In the genomic region with DNA sequence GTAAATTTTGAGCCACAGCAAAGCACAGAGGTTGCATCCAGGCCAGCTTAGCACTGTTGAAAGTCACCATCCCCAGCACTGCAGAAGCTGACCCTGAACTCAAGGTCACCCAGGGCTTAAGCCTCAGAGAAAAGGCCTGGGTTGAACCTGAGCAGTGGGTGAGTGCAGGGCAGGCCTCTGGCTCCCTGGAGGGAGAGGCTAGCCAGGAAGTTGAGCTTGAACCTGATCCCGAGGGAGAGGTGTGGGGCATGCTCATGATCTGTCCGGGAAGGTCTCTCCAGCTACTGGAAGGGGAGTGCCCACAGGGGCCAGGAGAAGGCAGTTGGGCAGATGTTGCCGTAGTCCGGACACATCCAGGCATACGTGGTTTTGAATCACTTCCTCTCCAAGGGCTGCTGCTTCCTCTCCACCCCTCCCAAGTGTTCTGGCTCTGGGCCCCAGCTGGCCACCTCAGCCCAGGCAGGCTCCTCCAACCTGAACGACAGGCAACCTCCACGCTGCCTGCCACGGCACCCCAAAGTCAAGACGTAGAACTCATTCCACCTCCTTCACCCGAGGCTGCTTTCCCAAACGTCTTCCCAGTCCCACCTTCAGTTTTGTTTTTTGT, we compare ENCODE assay signal across 8 cellular contexts. TPM values are rescaled to one million over a fixed set of nuclear protein-coding genes. Genes with fewer than 3 reads are reported as not detected.
DNase-seq lines count a peak whose midpoint lies in the region; TF ChIP-seq lines count a peak whose summit lies in the region.
"Had no signal": no experiment of that assay in that cellular context is flagged by ENCODE, and none has a peak within 500 bp of the region (broad histone marks: within the 10 kb centered on the region; RNA-seq: fewer than 3 reads in every experiment).

No MANE protein-coding gene starts in this region.

- CTCF ChIA-PET in HEK293 (lab: Yijun Ruan, JAX) = interaction anchor here (0.7 kb wide), 1 partner anchor 86 kb away, joined by 3 read pairs; no protein-coding TSS in a partner anchor

- no peak overlapping the region for H3K27ac ChIP-seq in HEK293 (ENCODE audit: extremely low read depth, low read depth, low read length)
- H3K27ac ChIP-seq in spleen = peak overlapping the region in 7 of 8 donors; percentile 39 to 79 (median 68)

- POLR2A ChIA-PET in HEK293 (lab: Yijun Ruan, JAX) = no interaction called here

- H3K4me1 ChIP-seq in HEK293 (ENCODE audit: control insufficient read depth, insufficient read depth, low read length) (no peaks in the 10 kb centered on the region), spleen (peaks cover 14 to 48% (median 25%) of the 10 kb centered on the region in 6 donors)

- TF ChIP-seq CTCF in HEK293 (tag by site-specific recombination; IDR thresholded peaks at IDR 0.05) (no peak), foreskin fibroblast (IDR thresholded peaks at IDR 0.05; ENCODE audit: low read depth, low read length) (no peak), spleen (IDR thresholded peaks at IDR 0.05 in 8 of 11, conservative IDR thresholded peaks at IDR 0.05 in 3 of 11) (no peak)

- DNase-seq in T1000 (lab: John Stamatoyannopoulos, UW) (peak; percentile 47), foreskin fibroblast (peak; percentile 90 to 94), spleen (peak; percentile 87), NCI-H345 treated with DMSO at 0.1 percent for 48 hours (lab: John Stamatoyannopoulos, UW; ENCODE audit: unreplicated experiment) (no peak), NCI-H526 (lab: John Stamatoyannopoulos, UW) (no peak)
- no peak for DNase-seq in activated CD4-positive, CD25-positive, alpha-beta regulatory T cell treated with anti-CD3 and anti-CD28 coated beads, Interleukin-2, amount 50 U/mL, for 72 hours

- H3K36me3 ChIP-seq in HEK293 (ENCODE audit: control insufficient read depth in 2 of 2, insufficient read depth in 1 of 2, low read length in 2 of 2) = peaks cover 6 to 77% of the 10 kb centered on the region in 2 experiments; a peak in 2 of 3 replicates
- H3K36me3 ChIP-seq in spleen = peaks cover 0 to 91% (median 38%) of the 10 kb centered on the region in 6 donors
- H3K36me3 ChIP-seq: ovary had no signal

- no peaks in the 10 kb centered on the region for H3K27me3 ChIP-seq in spleen (replicated peaks in 1 of 7)
- H3K27me3 ChIP-seq: ovary had no signal

- intact Hi-C loops in spleen (cut with DNase I; ENCODE audit: low total_unique reads) = no loop called here

- H3K4me3 ChIP-seq in HEK293 (ENCODE audit: low read depth, low read length) (no peak overlapping the region), foreskin fibroblast (ENCODE audit: low read depth in 1 of 2, low read length in 2 of 2) (no peak overlapping the region), spleen (peak overlapping the region in 1 of 8 donors; percentile 24)
- H3K4me3 ChIP-seq: ovary had no signal

- H3K9me3 ChIP-seq in HEK293 (ENCODE audit: control insufficient read depth, insufficient read depth, low read depth, low read length) = no peaks in the 10 kb centered on the region
- no peaks in the 10 kb centered on the region for H3K9me3 ChIP-seq in spleen
- H3K9me3 ChIP-seq: ovary had no signal

- 14 to 31% (median 17%) methylated on average over 8 to 11 of the region's 11 CpGs for WGBS in spleen, 5 donors

- no peak for TF ChIP-seq POLR2A in spleen (IDR thresholded peaks at IDR 0.05)

TF ChIP-seq in HEK293, 187 proteins besides CTCF, POLR2A, EP300 and RAD21:
- TF ChIP-seq ZNF600 (tag by site-specific recombination; IDR thresholded peaks at IDR 0.05) (peak; percentile 85), ZNF366 (tag by site-specific recombination; conservative IDR thresholded peaks at IDR 0.05) (no peak), SP3 (tag by site-specific recombination; IDR thresholded peaks at IDR 0.05) (no peak), ZNF175 (tag by site-specific recombination; IDR thresholded peaks at IDR 0.05) (no peak)
TF ChIP-seq in HEK293: peak in this region for 1.

RNA-seq across cellular contexts. Expression of gene CARHSP1, which starts 18.4 kb away (rescaled TPM):
- total RNA-seq in spleen = 10 to 100 TPM; 45.5 to 75.2 (median 53.2) TPM
- polyA plus RNA-seq in spleen = 10 to 100 TPM; 42.6 to 98.0 (median 84.2) TPM

RNA-seq across cellular contexts. Expression of gene LITAFD, which starts 31.8 kb away (rescaled TPM):
- not detected for total RNA-seq in spleen
- not detected for polyA plus RNA-seq in spleen
- total RNA-seq: ovary had no signal
- polyA plus RNA-seq: ovary had no signal

RNA-seq across cellular contexts. Expression of gene PMM2, which starts 52.7 kb away (rescaled TPM):
- total RNA-seq in spleen = 10 to 100 TPM; 26.5 to 38.8 (median 33.6) TPM
- 10 to 100 TPM; 13.0 to 14.4 (median 13.2) TPM for polyA plus RNA-seq in spleen

RNA-seq across cellular contexts. Expression of gene TMEM186, which starts 52.9 kb away (rescaled TPM):
- total RNA-seq in spleen = 10 to 100 TPM in 1 of 7 donors, 1 to 10 TPM in 6; 5.8 to 12.1 (median 8.1) TPM
- 10 to 100 TPM; 10.3 to 13.3 (median 11.3) TPM for polyA plus RNA-seq in spleen

Comparison
In these comparisons a context has a peak if more than half of its experiments do, and no peak if none do; other contexts are left out.
1. DNase-seq: peak in T1000 (single experiment), foreskin fibroblast (2 of 2) and spleen (single experiment); none in activated CD4-positive, CD25-positive, alpha-beta regulatory T cell treated with anti-CD3 and anti-CD28 coated beads, Interleukin-2, amount 50 U/mL, for 72 hours (single experiment), NCI-H345 treated with DMSO at 0.1 percent for 48 hours (single experiment) and NCI-H526 (0 of 2).